ENCODE assay signal across 1 cellular context in the genomic region with DNA sequence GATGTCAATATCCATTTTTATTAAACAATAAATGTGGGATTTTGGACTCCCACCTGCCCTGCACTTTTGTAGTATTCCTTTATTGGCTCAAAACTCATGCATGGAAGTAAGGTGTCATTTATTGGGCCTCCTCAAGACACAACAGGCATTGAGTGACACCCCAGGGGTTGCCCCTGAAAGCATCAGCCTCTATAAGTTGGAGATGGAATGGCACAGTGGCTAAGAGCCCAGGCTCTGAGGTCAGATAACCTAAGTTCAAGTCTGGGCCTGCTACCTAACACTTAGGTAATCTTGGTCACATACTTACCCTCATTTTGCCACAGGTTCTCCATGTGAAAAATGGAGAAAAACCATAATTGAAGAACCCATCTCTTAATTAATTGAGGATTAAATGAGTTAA.
TF ChIP-seq lines count a peak whose summit lies in the region.

No MANE protein-coding gene starts in this region.

TF ChIP-seq in WTC11, 78 proteins besides CTCF, POLR2A, EP300 and RAD21 (continued from another document):
- TF ChIP-seq ATF6 (CRISPR knock-in tag; IDR thresholded peaks at IDR 0.05) (no peak), ZBTB21 (CRISPR knock-in tag; IDR thresholded peaks at IDR 0.05; ENCODE audit: borderline replicate concordance) (no peak), JAZF1 (CRISPR knock-in tag; IDR thresholded peaks at IDR 0.05) (no peak), ATF3 (CRISPR knock-in tag; conservative IDR thresholded peaks at IDR 0.05) (no peak), STAT6 (CRISPR knock-in tag; conservative IDR thresholded peaks at IDR 0.05; ENCODE audit: low read depth) (no peak), ZNF423 (CRISPR knock-in tag; IDR thresholded peaks at IDR 0.05) (no peak), ELF4 (CRISPR knock-in tag; IDR thresholded peaks at IDR 0.05; ENCODE audit: low read depth) (no peak)
TF ChIP-seq in WTC11: peak in this region for 0.
